ENCODE assay signal across 25 cellular contexts in genomic region chr3:140570602-140571001, GRCh38.
DNase-seq lines count a peak whose midpoint lies in the region; ATAC-seq, FAIRE-seq and TF ChIP-seq lines count a peak whose summit lies in the region.
"Had no signal": no experiment of that assay in that cellular context is flagged by ENCODE, and none has a peak within 500 bp of the region (broad histone marks: within the 10 kb centered on the region; RNA-seq: fewer than 3 reads in every experiment).

No MANE protein-coding gene starts in this region.

- H3K27me3 ChIP-seq in right cardiac atrium (ENCODE audit: control insufficient read depth, insufficient read depth) (no peaks in the 10 kb centered on the region), right atrium auricular region (no peaks in the 10 kb centered on the region), K562 (ENCODE audit: control insufficient read depth in 2 of 2, insufficient read depth in 2 of 2, low read length in 2 of 2) (no peaks in the 10 kb centered on the region; a peak in 1 of 5 replicates)

- BruUV-seq in K562 (replicated peaks; lab: Mats Ljungman, UMichigan): no TSS peak

- no peak overlapping the region for H2AFZ ChIP-seq in K562 (ENCODE audit: low read depth, low read length)

- H3K27ac ChIP-seq in right cardiac atrium (ENCODE audit: low read length) (no peak overlapping the region), right atrium auricular region (peak overlapping the region in 1 of 2 donors; percentile 66), K562 (ENCODE audit: extremely low read depth, low read depth, low read length) (no peak overlapping the region)
- H3K27ac ChIP-seq: HL-60, RWPE1 had no signal

- H4K20me1 ChIP-seq in K562 (replicated peaks; ENCODE audit: control insufficient read depth, insufficient read depth, low read length): no peaks in the 10 kb centered on the region

- H3K4me1 ChIP-seq in right cardiac atrium (ENCODE audit: control insufficient read depth, insufficient read depth, low read length) (peaks cover 9% of the 10 kb centered on the region), right atrium auricular region (peaks cover 0 to 37% of the 10 kb centered on the region in 2 donors), K562 (replicated peaks in 1 of 2; ENCODE audit: control insufficient read depth in 2 of 2, insufficient read depth in 2 of 2, low read length in 2 of 2) (no peaks in the 10 kb centered on the region)

- no peak for TF ChIP-seq EP300 in K562 (IDR thresholded peaks at IDR 0.05; ENCODE audit: low read length)

- no peaks in the 10 kb centered on the region for H3K9me1 ChIP-seq in K562 (ENCODE audit: control insufficient read depth, insufficient read depth, low read length)

- 42% methylated on average over 3 of the region's 3 CpGs for WGBS in right cardiac atrium
- 2% methylated on average over 3 of the region's 3 CpGs for WGBS in K562 (ENCODE audit: insufficient coverage, low coverage, missing lambda C conversion rate)

- POLR2A ChIA-PET in K562 (lab: Yijun Ruan, JAX): no interaction called here

- no peak for TF ChIP-seq RAD21 in K562 (CRISPR knock-in tag; conservative IDR thresholded peaks at IDR 0.05 in 1 of 2, IDR thresholded peaks at IDR 0.05 in 1 of 2)

- CTCF ChIA-PET in K562 (lab: Yijun Ruan, JAX; ENCODE audit: low intra/inter-chr PET ratio): no interaction called here

- FAIRE-seq in K562 (lab: Jason Lieb, UNC): no peak
- FAIRE-seq: A204.1, D721Med, GM12891, HepG2 had no signal

- ATAC-seq in right cardiac atrium (no peak), K562 (no peak), HG02588 (IDR thresholded peaks at IDR 0.05; ENCODE audit: unreplicated experiment) (no peak)
- ATAC-seq: HepG2 had no signal

- no peak overlapping the region for H3K9ac ChIP-seq in K562 (ENCODE audit: insufficient read depth in 1 of 2, low read depth in 2 of 2, low read length in 2 of 2)

- no peak overlapping the region for H3K4me2 ChIP-seq in K562 (ENCODE audit: insufficient read depth, low read length)

- no peak overlapping the region for H3K4me3 ChIP-seq in right cardiac atrium (ENCODE audit: low read length)
- no peak overlapping the region for H3K4me3 ChIP-seq in right atrium auricular region
- H3K4me3 ChIP-seq in K562: no peak overlapping the region

- TF ChIP-seq CTCF in right atrium auricular region (IDR thresholded peaks at IDR 0.05) (no peak), K562 (IDR thresholded peaks at IDR 0.05 in 2 of 3, conservative IDR thresholded peaks at IDR 0.05 in 1 of 3; ENCODE audit: insufficient read depth in 2 of 3, low read depth in 1 of 3, low read length in 3 of 3) (no peak)

- intact Hi-C loops in right cardiac atrium (cut with DNase I) (no loop called here), K562 (cut with micrococcal nuclease) (no loop called here)

- H3K9me3 ChIP-seq in right cardiac atrium (ENCODE audit: control insufficient read depth, low read length) (no peaks in the 10 kb centered on the region), right atrium auricular region (no peaks in the 10 kb centered on the region), K562 (replicated peaks; ENCODE audit: control insufficient read depth, insufficient read depth, low read depth, low read length) (no peaks in the 10 kb centered on the region)

- H3K36me3 ChIP-seq in right atrium auricular region (no peaks in the 10 kb centered on the region), K562 (ENCODE audit: control insufficient read depth, insufficient read depth, low read length) (no peaks in the 10 kb centered on the region)

- DNase-seq in NCI-H2171 treated with DMSO at 0.1 percent for 48 hours (lab: John Stamatoyannopoulos, UW) (peak; percentile 24), NCI-H2171 (lab: John Stamatoyannopoulos, UW) (no peak), right cardiac atrium (peak in 2 of 3 donors; percentile 39 to 69), right atrium auricular region (ENCODE audit: low spot score) (no peak), K562 (ENCODE audit: extremely low read depth in 1 of 4, low spot score in 3 of 4) (no peak), UCSD-AML1 (lab: John Stamatoyannopoulos, UW; ENCODE audit: unreplicated experiment) (no peak)
- DNase-seq: DMS79; H7; HFFc6; KG1; NCI-H1092 treated with DMSO at 0.1 percent for 48 hours; NCI-H1694 treated with DMSO at 0.1 percent for 48 hours; NCI-H2081 treated with DMSO at 0.1 percent for 48 hours; NCI-H226; NCI-H524 treated with DMSO at 0.1 percent for 48 hours; NK-92 treated with Interleukin-12 subunit alpha and Interleukin-12 subunit beta, amount 100 ng/mL, for 24 hours; SIG-M5; T-helper 1 cell had no signal

- no peaks in the 10 kb centered on the region for H3K79me2 ChIP-seq in K562 (ENCODE audit: control insufficient read depth, insufficient read depth, low read length)

- in situ Hi-C loops in K562 (cut with MboI): no loop called here

- TF ChIP-seq POLR2A in K562 (conservative IDR thresholded peaks at IDR 0.05): no peak

TF ChIP-seq in K562, 482 proteins besides CTCF, POLR2A, EP300 and RAD21:
- TF ChIP-seq PBX2 (CRISPR knock-in tag; IDR thresholded peaks at IDR 0.05; ENCODE audit: low read depth) (no peak), PBX2 (tag; conservative IDR thresholded peaks at IDR 0.05; ENCODE audit: low read depth) (no peak), NFIC (IDR thresholded peaks at IDR 0.05) (peak; percentile 87), EGR1 (conservative IDR thresholded peaks at IDR 0.05) (no peak)

Comparison
In these comparisons a context has a peak if more than half of its experiments do, and no peak if none do; other contexts are left out.
1. DNase-seq: peak in NCI-H2171 treated with DMSO at 0.1 percent for 48 hours (single experiment) and right cardiac atrium (2 of 3); none in NCI-H2171 (single experiment), right atrium auricular region (single experiment), K562 (0 of 4) and UCSD-AML1 (single experiment).